Comparison of ENCODE assay signal across 8 cellular contexts in genomic region chr16:66695935-66696668, GRCh38. TPM values are rescaled to one million over a fixed set of nuclear protein-coding genes. Genes with fewer than 3 reads are reported as not detected.
DNase-seq lines count a peak whose midpoint lies in the region; ATAC-seq and TF ChIP-seq lines count a peak whose summit lies in the region.

No MANE protein-coding gene starts in this region.

- no peaks in the 10 kb centered on the region for H3K9me3 Mint-ChIP-seq in activated T-cell treated with anti-CD3 and anti-CD28 coated beads, Interleukin-2, amount 50 U/mL, for 24 hours

- no TSS peak for BruUV-seq in mammary epithelial cell (replicated peaks; lab: Mats Ljungman, UMichigan)

- H3K36me3 Mint-ChIP-seq in activated T-cell treated with anti-CD3 and anti-CD28 coated beads, Interleukin-2, amount 50 U/mL, for 24 hours (ENCODE audit: low read depth): no peaks in the 10 kb centered on the region

- ATAC-seq in HG02970 (IDR thresholded peaks at IDR 0.05; ENCODE audit: low FRiP score, unreplicated experiment) (peak; percentile 42), left lobe of liver (peak; percentile 36), HG03378 (IDR thresholded peaks at IDR 0.05; ENCODE audit: unreplicated experiment) (no peak)

- in situ Hi-C loops in mammary epithelial cell (cut with MboI; ENCODE audit: low sequenced_read_pairs in 2 of 2): no loop called here

- H3K79me2 ChIP-seq in OCI-LY1 (ENCODE audit: insufficient read depth, low read length) (no peaks in the 10 kb centered on the region), mammary epithelial cell (ENCODE audit: insufficient read depth, low read length) (peaks cover 50% of the 10 kb centered on the region)

- no peak overlapping the region for H2AFZ ChIP-seq in OCI-LY1 (ENCODE audit: low read length)
- peak overlapping the region; percentile 90 for H2AFZ ChIP-seq in mammary epithelial cell (ENCODE audit: low read depth, low read length)

- H3K4me3 ChIP-seq in OCI-LY1 (ENCODE audit: low read depth, low read length, poor library complexity, severe bottlenecking) (peak overlapping the region; percentile 73), mammary epithelial cell (replicated peaks in 1 of 3; ENCODE audit: insufficient read depth in 1 of 3, low read depth in 2 of 3, low read length in 3 of 3) (peak overlapping the region; percentile 46 to 71 (median 59)), stomach smooth muscle (ENCODE audit: low read length in 2 of 2) (peak overlapping the region; percentile 73 to 80)

- H3K9me2 ChIP-seq in OCI-LY1 (ENCODE audit: low read depth, low read length): no peaks in the 10 kb centered on the region

- H4K20me1 ChIP-seq in OCI-LY1 (ENCODE audit: insufficient read depth, low read length): no peaks in the 10 kb centered on the region
- no peaks in the 10 kb centered on the region for H4K20me1 ChIP-seq in mammary epithelial cell (ENCODE audit: insufficient read depth, low read length)

- H3K9ac ChIP-seq in OCI-LY1 (ENCODE audit: low read length) (peak overlapping the region; percentile 50; the same call in 1 of the 2 replicates), mammary epithelial cell (ENCODE audit: insufficient read depth, low read length) (peak overlapping the region; percentile 71), stomach smooth muscle (ENCODE audit: low read length in 2 of 2) (peak overlapping the region; percentile 64 to 74)

- H3K4me3 Mint-ChIP-seq in activated T-cell treated with anti-CD3 and anti-CD28 coated beads, Interleukin-2, amount 50 U/mL, for 24 hours: peak overlapping the region; percentile 71

- DNase-seq in activated T-cell treated with anti-CD3 and anti-CD28 coated beads, Interleukin-2, amount 50 U/mL, for 24 hours: no peak
- DNase-seq in activated T-cell treated with anti-CD3 and anti-CD28 coated beads for 4 hours (no peak), mammary epithelial cell (peak; percentile 65), left lobe of liver (ENCODE audit: low spot score) (peak; percentile 57)

- 0% methylated on average over 18 of the region's 91 CpGs for WGBS in mammary epithelial cell (ENCODE audit: low coverage, missing lambda C conversion rate)

- dilution Hi-C loops in mammary epithelial cell (cut with HindIII; ENCODE audit: low sequenced_read_pairs): no loop called here

- intact Hi-C loops in mammary epithelial cell (cut with micrococcal nuclease): loop anchor here (1.0 to 5.0 kb wide), 3 partner anchors 32 to 88 kb away; no protein-coding TSS in a partner anchor

- H3K4me1 ChIP-seq in OCI-LY1 (ENCODE audit: insufficient read depth, low read length, severe bottlenecking): peaks cover 14% of the 10 kb centered on the region
- H3K4me1 ChIP-seq in mammary epithelial cell (ENCODE audit: insufficient read depth, low read length): peaks cover 27% of the 10 kb centered on the region
- H3K4me1 ChIP-seq in stomach smooth muscle (ENCODE audit: control insufficient read depth, insufficient read depth, low read length): peaks cover 18% of the 10 kb centered on the region

- H3F3A ChIP-seq in OCI-LY1 (ENCODE audit: insufficient read depth, low read length): no peaks in the 10 kb centered on the region

- peaks cover 16% of the 10 kb centered on the region for H3K27me3 Mint-ChIP-seq in activated T-cell treated with anti-CD3 and anti-CD28 coated beads, Interleukin-2, amount 50 U/mL, for 24 hours

- TF ChIP-seq CTCF in OCI-LY1 (IDR thresholded peaks at IDR 0.05; ENCODE audit: low read length) (no peak), mammary epithelial cell (conservative IDR thresholded peaks at IDR 0.05 in 1 of 2, IDR thresholded peaks at IDR 0.05 in 1 of 2; ENCODE audit: extremely low read depth in 1 of 2, insufficient read depth in 1 of 2, low read depth in 1 of 2, low read length in 2 of 2) (no peak)

- peaks cover 22% of the 10 kb centered on the region for H3K4me1 Mint-ChIP-seq in activated T-cell treated with anti-CD3 and anti-CD28 coated beads, Interleukin-2, amount 50 U/mL, for 24 hours (ENCODE audit: low read depth)

- CTCF ChIA-PET in mammary epithelial cell (lab: Charles Lee; ENCODE audit: low non-redundant PET): no interaction called here

- no peaks in the 10 kb centered on the region for H3K9me3 ChIP-seq in OCI-LY1 (ENCODE audit: low read length)
- no peaks in the 10 kb centered on the region for H3K9me3 ChIP-seq in mammary epithelial cell (replicated peaks; ENCODE audit: insufficient read depth, low read length)
- H3K9me3 ChIP-seq in stomach smooth muscle (ENCODE audit: control insufficient read depth in 2 of 2, low read length in 2 of 2): no peaks in the 10 kb centered on the region

- H3K27me3 ChIP-seq in OCI-LY1 (ENCODE audit: insufficient read depth, low read length) (peaks cover 1% of the 10 kb centered on the region; the same call in 1 of the 2 replicates), mammary epithelial cell (ENCODE audit: insufficient read depth, low read length) (no peaks in the 10 kb centered on the region), stomach smooth muscle (ENCODE audit: control insufficient read depth in 1 of 2, insufficient read depth in 2 of 2, low read length in 2 of 2) (no peaks in the 10 kb centered on the region)

- H3K27ac ChIP-seq in OCI-LY1 (ENCODE audit: low read depth, low read length, poor library complexity, severe bottlenecking) (no peak overlapping the region), mammary epithelial cell (ENCODE audit: insufficient read depth, low read depth, low read length) (peak overlapping the region; percentile 47), stomach smooth muscle (ENCODE audit: low read length) (no peak overlapping the region)

- peak overlapping the region; percentile 80 for H3K4me2 ChIP-seq in OCI-LY1 (ENCODE audit: low read length)
- H3K4me2 ChIP-seq in mammary epithelial cell (ENCODE audit: insufficient read depth, low read depth, low read length): peak overlapping the region; percentile 88

- H3K36me3 ChIP-seq in OCI-LY1 (ENCODE audit: insufficient read depth, low read length): no peaks in the 10 kb centered on the region
- H3K36me3 ChIP-seq in mammary epithelial cell (ENCODE audit: insufficient read depth, low read length): no peaks in the 10 kb centered on the region
- H3K36me3 ChIP-seq in stomach smooth muscle (ENCODE audit: control insufficient read depth in 2 of 2, insufficient read depth in 2 of 2, low read length in 2 of 2): no peaks in the 10 kb centered on the region

- no peak overlapping the region for H3K27ac Mint-ChIP-seq in activated T-cell treated with anti-CD3 and anti-CD28 coated beads, Interleukin-2, amount 50 U/mL, for 24 hours

RNA-seq across cellular contexts. Expression of gene CMTM4, which starts 0.4 kb away (rescaled TPM):
- total RNA-seq in mammary epithelial cell (10 to 100 TPM; 24.0 to 81.7 TPM), left lobe of liver (8.0 TPM)
- polyA plus RNA-seq in mammary epithelial cell: 17.0 TPM
- 61.0 TPM for polyA minus RNA-seq in mammary epithelial cell

RNA-seq across cellular contexts. Expression of gene DYNC1LI2, which starts 55.3 kb away (rescaled TPM):
- total RNA-seq in mammary epithelial cell (100 to 1,000 TPM in 1 of 2 donors, 10 to 100 TPM in 1; 90.8 to 127 TPM), left lobe of liver (44.0 TPM)
- 55.4 TPM for polyA plus RNA-seq in mammary epithelial cell
- 70.1 TPM for polyA minus RNA-seq in mammary epithelial cell

Comparison
In these comparisons a context has a peak if more than half of its experiments do, and no peak if none do; other contexts are left out.
1. DNase-seq: peak in mammary epithelial cell (single experiment) and left lobe of liver (single experiment); none in activated T-cell treated with anti-CD3 and anti-CD28 coated beads, Interleukin-2, amount 50 U/mL, for 24 hours (single experiment) and activated T-cell treated with anti-CD3 and anti-CD28 coated beads for 4 hours (single experiment).
2. Peak in every context shown above with its lines, with median percentiles within 50 percentile points of each other: H3K4me3 ChIP-seq and H3K9ac ChIP-seq.